8 cellular contexts compared by ENCODE assay signal in the genomic region with DNA sequence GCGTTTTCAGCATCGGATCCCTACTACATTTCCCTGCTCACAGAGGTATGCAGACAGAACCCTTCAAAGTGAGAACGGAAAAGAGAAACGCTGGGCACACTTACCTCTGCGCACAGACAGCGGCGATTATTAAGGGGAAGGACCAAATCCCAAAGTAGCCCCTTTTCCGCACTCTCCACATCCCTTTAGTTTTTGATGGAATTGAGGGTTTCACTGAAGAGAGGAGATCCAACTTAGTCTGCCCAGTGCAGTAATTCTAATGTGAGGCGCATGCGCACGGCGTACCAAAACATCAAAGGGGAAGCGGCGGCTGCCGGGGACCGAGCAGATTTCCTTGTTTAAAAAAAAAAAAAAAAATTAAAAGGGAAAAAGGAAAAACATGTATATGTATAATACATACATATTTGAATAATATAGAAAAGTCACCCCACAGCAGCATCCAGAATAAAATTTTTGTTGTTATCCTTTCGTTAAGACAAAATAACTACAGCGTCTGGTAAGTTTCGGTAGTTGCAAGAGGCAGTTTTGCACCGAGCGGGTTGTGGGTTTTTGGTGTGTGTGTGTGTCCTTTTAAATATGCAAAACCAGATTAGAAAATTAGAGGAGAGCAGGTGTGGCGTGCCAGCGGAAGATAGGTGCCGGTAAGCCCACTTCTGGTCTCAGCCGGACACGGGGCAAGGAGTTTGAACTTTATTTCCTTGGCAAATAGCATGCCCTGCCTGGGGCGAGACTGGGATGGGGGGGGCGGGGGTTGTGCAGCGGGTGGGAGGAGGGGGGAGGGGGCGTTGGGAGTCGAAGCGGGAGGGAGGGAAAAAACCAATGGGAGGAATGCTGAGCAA.
A peak's percentile ranks its signal among the peaks of the same experiment; 100 is the strongest.
DNase-seq lines count a peak whose midpoint lies in the region; ATAC-seq and TF ChIP-seq lines count a peak whose summit lies in the region.

A gene (minus strand): TSS at position 263 of the 839 bp plus-strand sequence. CDS start 82 bp downstream, at position 181.

- DNase-seq in SIG-M5 treated with dmso at 0.1 percent for 504 hours (lab: John Stamatoyannopoulos, UW; ENCODE audit: unreplicated experiment) (peak; percentile 52), SIG-M5 (lab: John Stamatoyannopoulos, UW) (no peak), LNCaP clone FGC (ENCODE audit: low read depth) (no peak), foreskin fibroblast (peak in 1 of 2 donors; percentile 22), ACHN (no peak)
- DNase-seq in activated CD4-positive, alpha-beta T cell treated with anti-CD3 and anti-CD28 coated beads, Interleukin-2, amount 50 U/mL, for 48 hours: peak; percentile 24 to 33

- TF ChIP-seq CTCF in LNCaP clone FGC (IDR thresholded peaks at IDR 0.05; ENCODE audit: control insufficient read depth, extremely low read depth, insufficient read depth): no peak
- no peak for TF ChIP-seq CTCF in foreskin fibroblast (IDR thresholded peaks at IDR 0.05; ENCODE audit: low read depth, low read length)
- TF ChIP-seq CTCF in nephron (IDR thresholded peaks at IDR 0.05; ENCODE audit: unreplicated experiment in 3 of 3): no peak

- H3K9me3 Mint-ChIP-seq in nephron: peaks cover under 1% of the 10 kb centered on the region

- peak within 1 kb of the TSS; percentile 79 to 94 (median 92) for H3K4me3 Mint-ChIP-seq in nephron

- H3K4me3 ChIP-seq in LNCaP clone FGC (ENCODE audit: low read depth, low read length) (peak within 1 kb of the TSS; percentile 24; the same call in 1 of the 2 replicates), foreskin fibroblast (ENCODE audit: low read depth in 1 of 2, low read length in 2 of 2) (peak within 1 kb of the TSS; percentile 41 to 50)

- H3K27ac Mint-ChIP-seq in nephron: no peak within 1 kb of the TSS

- peaks cover 26% of the 10 kb centered on the region for H3K4me1 Mint-ChIP-seq in nephron

- peak; percentile 56 for ATAC-seq in GM21737 (IDR thresholded peaks at IDR 0.05; ENCODE audit: unreplicated experiment)

- peaks cover 88% of the 10 kb centered on the region for H3K27me3 Mint-ChIP-seq in nephron (ENCODE audit: low read depth)

- no peaks in the 10 kb centered on the region for H3K36me3 Mint-ChIP-seq in nephron (ENCODE audit: low read depth)

- in situ Hi-C loops in ACHN (cut with HindIII; ENCODE audit: low pct_ligation_motif_present, low pct_unique_long_range_greater_than_20kb, low sequenced_read_pairs): no loop called here

Comparison
In these comparisons a context has a peak if more than half of its experiments do, and no peak if none do; other contexts are left out.
1. DNase-seq: peak in SIG-M5 treated with dmso at 0.1 percent for 504 hours (single experiment) and activated CD4-positive, alpha-beta T cell treated with anti-CD3 and anti-CD28 coated beads, Interleukin-2, amount 50 U/mL, for 48 hours (2 of 2); none in SIG-M5 (single experiment), LNCaP clone FGC (single experiment) and ACHN (single experiment).